In genomic region chr13:111117289-111117688, GRCh38 we compare ENCODE assay signal across 24 cellular contexts. TPM values are rescaled to one million over a fixed set of nuclear protein-coding genes. Genes with fewer than 3 reads are reported as not detected.
DNase-seq lines count a peak whose midpoint lies in the region; ATAC-seq and TF ChIP-seq lines count a peak whose summit lies in the region.
"Had no signal": no experiment of that assay in that cellular context is flagged by ENCODE, and none has a peak within 500 bp of the region (broad histone marks: within the 10 kb centered on the region; RNA-seq: fewer than 3 reads in every experiment).

No MANE protein-coding gene starts in this region.

- no peak for TF ChIP-seq CTCF in WTC11 (IDR thresholded peaks at IDR 0.05)
- no peak for TF ChIP-seq CTCF in fibroblast of mammary gland (conservative IDR thresholded peaks at IDR 0.05; ENCODE audit: control insufficient read depth, insufficient read depth, low read depth, low read length)
- no peak for TF ChIP-seq CTCF in nephron progenitor cell (IDR thresholded peaks at IDR 0.05)
- TF ChIP-seq CTCF in thoracic aorta (IDR thresholded peaks at IDR 0.05), result no peak
- TF ChIP-seq CTCF in endothelial cell (IDR thresholded peaks at IDR 0.05; ENCODE audit: unreplicated experiment), result no peak
- no peak for TF ChIP-seq CTCF in Peyer's patch (IDR thresholded peaks at IDR 0.05)

- H3K36me3 ChIP-seq in thoracic aorta (no peaks in the 10 kb centered on the region), Peyer's patch (no peaks in the 10 kb centered on the region)
- H3K36me3 ChIP-seq: esophagus squamous epithelium, heart right ventricle, MG63, pancreas had no signal

- ATAC-seq in WTC11 (no peak), thoracic aorta (ENCODE audit: insufficient number of reproducible peaks, low FRiP score, low read depth) (no peak)
- ATAC-seq: activated T-cell treated with anti-CD3 and anti-CD28 coated beads, Interleukin-2, amount 50 U/mL, for 72 hours; effector memory CD8-positive, alpha-beta T cell; heart right ventricle; left ventricle myocardium superior; pancreas; T-helper 17 cell had no signal

- H3K4me3 Mint-ChIP-seq in WTC11 (peak overlapping the region; percentile 11; the same call in 1 of the 2 replicates), nephron progenitor cell (peak overlapping the region; percentile 95), endothelial cell (ENCODE audit: unreplicated experiment) (no peak overlapping the region)
- H3K4me3 Mint-ChIP-seq: activated CD4-positive, alpha-beta T cell treated with anti-CD3 and anti-CD28 coated beads, Interleukin-2, amount 10 ng/mL, durations not matched to agents 24 days and 14 days; activated naive CD4-positive, alpha-beta T cell treated with anti-CD3 and anti-CD28 coated beads for 36 hours; activated T-cell treated with anti-CD3 and anti-CD28 coated beads, Interleukin-2, amount 50 U/mL, for 72 hours; effector memory CD8-positive, alpha-beta T cell; T-helper 17 cell had no signal

- H3K4me1 Mint-ChIP-seq in WTC11 (peaks cover 8% of the 10 kb centered on the region), nephron progenitor cell (peaks cover 62% of the 10 kb centered on the region), endothelial cell (ENCODE audit: unreplicated experiment) (peaks cover 43% of the 10 kb centered on the region)

- H3K9me3 Mint-ChIP-seq in WTC11, result no peaks in the 10 kb centered on the region
- H3K9me3 Mint-ChIP-seq in nephron progenitor cell, result peaks cover 8% of the 10 kb centered on the region
- H3K9me3 Mint-ChIP-seq in endothelial cell (ENCODE audit: unreplicated experiment), result no peaks in the 10 kb centered on the region
- H3K9me3 Mint-ChIP-seq: activated CD4-positive, alpha-beta T cell treated with anti-CD3 and anti-CD28 coated beads, Interleukin-2, amount 10 ng/mL, durations not matched to agents 24 days and 14 days; activated naive CD4-positive, alpha-beta T cell treated with anti-CD3 and anti-CD28 coated beads for 36 hours; activated T-cell treated with anti-CD3 and anti-CD28 coated beads, Interleukin-2, amount 50 U/mL, for 72 hours; effector memory CD8-positive, alpha-beta T cell had no signal

- no peak for DNase-seq in WTC11 (ENCODE audit: low spot score)
- DNase-seq in fibroblast of mammary gland (ENCODE audit: low read depth), result peak; percentile 57
- DNase-seq in nephron progenitor cell, result no peak
- no peak for DNase-seq in thoracic aorta (ENCODE audit: low spot score)
- DNase-seq in endothelial cell (ENCODE audit: low spot score), result no peak
- DNase-seq in Peyer's patch, result no peak
- DNase-seq in caudate nucleus (lab: John Stamatoyannopoulos, UW), result no peak
- DNase-seq: activated CD4-positive, alpha-beta T cell treated with anti-CD3 and anti-CD28 coated beads, Interleukin-2, amount 10 ng/mL, durations not matched to agents 24 days and 14 days; activated naive CD4-positive, alpha-beta T cell treated with anti-CD3 and anti-CD28 coated beads for 36 hours; activated T-cell treated with anti-CD3 and anti-CD28 coated beads, Interleukin-2, amount 50 U/mL, for 72 hours; CD4-positive, alpha-beta memory T cell; DMS153; effector memory CD8-positive, alpha-beta T cell; esophagus squamous epithelium; H9; heart right ventricle; left ventricle myocardium superior; MG63; NCI-H1436; NCI-H526; pancreas; RPMI8226; T-helper 17 cell had no signal

- no peaks in the 10 kb centered on the region for H3K9me3 ChIP-seq in thoracic aorta
- H3K9me3 ChIP-seq in Peyer's patch, result no peaks in the 10 kb centered on the region
- H3K9me3 ChIP-seq: esophagus squamous epithelium, heart right ventricle, MG63, pancreas had no signal

- POLR2A ChIA-PET in WTC11 (lab: Charles Lee), result no interaction called here

- H3K27ac ChIP-seq in thoracic aorta, result peak overlapping the region; percentile 73 to 82
- no peak overlapping the region for H3K27ac ChIP-seq in Peyer's patch
- H3K27ac ChIP-seq in caudate nucleus (ENCODE audit: low read depth, low read length), result no peak overlapping the region
- H3K27ac ChIP-seq: pancreas, SK-N-MC had no signal

- H3K36me3 Mint-ChIP-seq in WTC11, result no peaks in the 10 kb centered on the region; the same call in 1 of the 2 replicates
- H3K36me3 Mint-ChIP-seq in nephron progenitor cell (ENCODE audit: low read depth), result peaks cover 11% of the 10 kb centered on the region
- H3K36me3 Mint-ChIP-seq in endothelial cell (ENCODE audit: low read depth, unreplicated experiment), result peaks cover 9% of the 10 kb centered on the region

- peaks cover 9 to 65% of the 10 kb centered on the region in 2 donors for H3K4me1 ChIP-seq in thoracic aorta (ENCODE audit: control insufficient read depth in 1 of 2, low read depth in 2 of 2)
- H3K4me1 ChIP-seq in Peyer's patch, result peaks cover 0 to 11% (median 5%) of the 10 kb centered on the region in 4 donors

- H3K27me3 Mint-ChIP-seq in WTC11 (ENCODE audit: low read depth) (peaks cover 60% of the 10 kb centered on the region), nephron progenitor cell (ENCODE audit: low read depth, poor library complexity) (peaks cover 75% of the 10 kb centered on the region), endothelial cell (ENCODE audit: unreplicated experiment) (peaks cover 12% of the 10 kb centered on the region)

- H3K4me3 ChIP-seq in fibroblast of mammary gland (ENCODE audit: control insufficient read depth, low read depth, low read length) (no peak overlapping the region), thoracic aorta (peak overlapping the region; percentile 76), Peyer's patch (no peak overlapping the region)
- H3K4me3 ChIP-seq: MG63, pancreas, SK-N-MC had no signal

- CTCF ChIA-PET in WTC11 (lab: Charles Lee), result interaction anchor here (2.6 kb wide), 1 partner anchor 50 kb away, joined by 10 read pairs; no protein-coding TSS in a partner anchor

- H3K27ac Mint-ChIP-seq in WTC11, result no peak overlapping the region
- H3K27ac Mint-ChIP-seq in nephron progenitor cell, result no peak overlapping the region
- H3K27ac Mint-ChIP-seq in endothelial cell (ENCODE audit: unreplicated experiment), result no peak overlapping the region
- H3K27ac Mint-ChIP-seq: activated CD4-positive, alpha-beta T cell treated with anti-CD3 and anti-CD28 coated beads, Interleukin-2, amount 10 ng/mL, durations not matched to agents 24 days and 14 days; activated naive CD4-positive, alpha-beta T cell treated with anti-CD3 and anti-CD28 coated beads for 36 hours; activated T-cell treated with anti-CD3 and anti-CD28 coated beads, Interleukin-2, amount 50 U/mL, for 72 hours; CD4-positive, alpha-beta memory T cell; effector memory CD8-positive, alpha-beta T cell; H9; T-helper 17 cell had no signal

- no peak for TF ChIP-seq POLR2A in Peyer's patch (IDR thresholded peaks at IDR 0.05)

- no peaks in the 10 kb centered on the region for H3K27me3 ChIP-seq in thoracic aorta (replicated peaks; ENCODE audit: insufficient read depth)
- peaks cover 0 to 24% of the 10 kb centered on the region in 2 donors for H3K27me3 ChIP-seq in Peyer's patch

TF ChIP-seq in WTC11, 78 proteins besides CTCF, POLR2A, EP300 and RAD21 (continues in another document):
- TF ChIP-seq SMAD3 (CRISPR knock-in tag; IDR thresholded peaks at IDR 0.05; ENCODE audit: borderline replicate concordance) (no peak), MYBL2 (CRISPR knock-in tag; IDR thresholded peaks at IDR 0.05) (no peak), CBFB (CRISPR knock-in tag; IDR thresholded peaks at IDR 0.05; ENCODE audit: low read depth) (no peak), RORB (CRISPR knock-in tag; IDR thresholded peaks at IDR 0.05) (no peak), GABPB1 (CRISPR knock-in tag; IDR thresholded peaks at IDR 0.05) (no peak), ZNF425 (CRISPR knock-in tag; conservative IDR thresholded peaks at IDR 0.05) (no peak), ZNF423 (CRISPR knock-in tag; IDR thresholded peaks at IDR 0.05) (no peak)

RNA-seq across cellular contexts. Expression of gene ARHGEF7, which starts 2.2 kb away (rescaled TPM):
- 43.3 to 47.3 TPM (median 44.3 TPM) in 3 replicates for total RNA-seq in WTC11 (2021)
- total RNA-seq in thoracic aorta, result 100 to 1,000 TPM; 117 to 152 TPM
- 270 TPM for total RNA-seq in endothelial cell (ENCODE audit: unreplicated experiment)
- 100 to 1,000 TPM in 2 of 4 donors, 10 to 100 TPM in 2; 58.1 to 117 (median 95.5) TPM for total RNA-seq in Peyer's patch

Comparison
In these comparisons a context has a peak if more than half of its experiments do, and no peak if none do; other contexts are left out.
1. H3K27ac ChIP-seq: peak in thoracic aorta (2 of 2); none in Peyer's patch (0 of 4) and caudate nucleus (single experiment).